Comparison of ENCODE assay signal across 8 cellular contexts in the genomic region with DNA sequence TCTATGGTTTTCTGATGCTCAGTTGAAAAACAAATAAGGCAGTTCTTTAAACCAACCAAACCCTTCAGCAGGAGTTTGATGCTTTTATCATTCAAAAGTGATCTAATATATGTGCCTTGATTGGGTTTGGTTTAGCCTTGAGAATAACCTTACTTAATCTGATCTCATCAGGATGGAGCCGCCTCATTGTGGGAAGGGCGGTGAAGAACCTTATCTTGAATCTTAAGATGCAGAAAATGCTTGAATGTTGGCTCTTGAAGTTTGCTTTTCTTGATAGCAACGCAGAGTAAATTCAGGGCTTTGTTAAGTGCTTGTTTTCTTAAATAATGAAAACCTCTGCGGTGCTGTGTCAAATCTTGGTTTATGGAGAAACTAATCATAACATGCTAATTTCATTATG.
DNase-seq lines count a peak whose midpoint lies in the region; TF ChIP-seq lines count a peak whose summit lies in the region.

No MANE protein-coding gene starts in this region.

- peak overlapping the region; percentile 68 for H3K27ac Mint-ChIP-seq in nephron progenitor cell

- H3K4me3 ChIP-seq in choroid plexus epithelial cell (ENCODE audit: low read depth, low read length) = peak overlapping the region; percentile 76

- peaks cover 38% of the 10 kb centered on the region for H3K4me1 Mint-ChIP-seq in nephron progenitor cell

- H3K9me3 Mint-ChIP-seq in nephron progenitor cell = no peaks in the 10 kb centered on the region

- TF ChIP-seq CTCF in choroid plexus epithelial cell (conservative IDR thresholded peaks at IDR 0.05; ENCODE audit: low read depth, low read length) = no peak
- no peak for TF ChIP-seq CTCF in nephron progenitor cell (IDR thresholded peaks at IDR 0.05)

- in situ Hi-C loops in Caki2 (cut with HindIII; ENCODE audit: low pct_unique_long_range_greater_than_20kb, low sequenced_read_pairs) = loop anchor here (10.0 kb wide), 1 partner anchor 180 kb away; no protein-coding TSS in a partner anchor

- no peaks in the 10 kb centered on the region for H3K27me3 Mint-ChIP-seq in nephron progenitor cell (ENCODE audit: low read depth, poor library complexity)

- no peak overlapping the region for H3K27ac ChIP-seq in caudate nucleus (ENCODE audit: low read depth, low read length)

- DNase-seq in Caki2 (ENCODE audit: low read depth) (peak; percentile 31), NCI-H69 (lab: John Stamatoyannopoulos, UW) (peak; percentile 24), choroid plexus epithelial cell (ENCODE audit: low read depth) (peak; percentile 49), nephron progenitor cell (no peak), RPMI8226 (no peak), C1 segment of cervical spinal cord (lab: John Stamatoyannopoulos, UW) (no peak), caudate nucleus (lab: John Stamatoyannopoulos, UW) (no peak), DMS153 (lab: John Stamatoyannopoulos, UW) (no peak)

- H3K36me3 Mint-ChIP-seq in nephron progenitor cell (ENCODE audit: low read depth) = peaks cover 34% of the 10 kb centered on the region

- H3K4me3 Mint-ChIP-seq in nephron progenitor cell = peak overlapping the region; percentile 97

Comparison
In these comparisons a context has a peak if more than half of its experiments do, and no peak if none do; other contexts are left out.
1. DNase-seq: peak in Caki2 (single experiment), NCI-H69 (single experiment) and choroid plexus epithelial cell (single experiment); none in nephron progenitor cell (single experiment), RPMI8226 (single experiment), C1 segment of cervical spinal cord (0 of 14), caudate nucleus (0 of 61) and DMS153 (single experiment).